Comparison of ENCODE assay signal across 8 cellular contexts in genomic region chr9:178136-178825, GRCh38. TPM values are rescaled to one million over a fixed set of nuclear protein-coding genes. Genes with fewer than 3 reads are reported as not detected.
DNase-seq lines count a peak whose midpoint lies in the region; ATAC-seq, FAIRE-seq and TF ChIP-seq lines count a peak whose summit lies in the region.
"Not testable (repeated sequence)": the region's sequence is repeated elsewhere in the genome, so short reads cannot be mapped to it uniquely, and the experiment has no call there.

No MANE protein-coding gene starts in this region.

- not testable (repeated sequence) for TF ChIP-seq CTCF in 22Rv1 (IDR thresholded peaks at IDR 0.05); GM12864 (IDR thresholded peaks at IDR 0.05; ENCODE audit: low read depth, low read length, missing control alignments); OCI-LY3 (IDR thresholded peaks at IDR 0.05; ENCODE audit: low read depth, low read length); astrocyte of the cerebellum (IDR thresholded peaks at IDR 0.05; ENCODE audit: low read depth, low read length, missing control alignments); HepG2 (CRISPR knock-in tag; IDR thresholded peaks at IDR 0.05); gastrocnemius medialis (IDR thresholded peaks at IDR 0.05 in 4 of 5, conservative IDR thresholded peaks at IDR 0.05 in 1 of 5)

- TF ChIP-seq EP300 in HepG2 (IDR thresholded peaks at IDR 0.05; ENCODE audit: low read depth in 2 of 2, low read length in 2 of 2); HepG2 (CRISPR knock-in tag; IDR thresholded peaks at IDR 0.05; ENCODE audit: borderline replicate concordance): not testable (repeated sequence)

- FAIRE-seq in HepG2 (lab: Jason Lieb, UNC), result not testable (repeated sequence)

- not testable (repeated sequence) for TF ChIP-seq POLR2A in HepG2 (IDR thresholded peaks at IDR 0.05; ENCODE audit: insufficient read depth in 1 of 2, low read depth in 2 of 2, low read length in 2 of 2); gastrocnemius medialis (IDR thresholded peaks at IDR 0.05)

- TF ChIP-seq RAD21 in HepG2 (CRISPR knock-in tag; IDR thresholded peaks at IDR 0.05), result not testable (repeated sequence)

- not testable (repeated sequence) for H3K79me2 ChIP-seq in OCI-LY3 (ENCODE audit: low read length); HepG2 (ENCODE audit: insufficient read depth, low read length)

- H3K4me2 ChIP-seq in OCI-LY3 (ENCODE audit: low read length) (peak overlapping the region; percentile 56), HepG2 (ENCODE audit: low read depth, low read length) (peak overlapping the region; percentile 51; the same call in 1 of the 2 replicates)

- H3K4me3 ChIP-seq in GM12864 (ENCODE audit: low read depth, low read length), result peak overlapping the region; percentile 45
- H3K4me3 ChIP-seq in OCI-LY3 (ENCODE audit: low read length), result peak overlapping the region; percentile 68
- H3K4me3 ChIP-seq in astrocyte of the cerebellum (ENCODE audit: low read depth, low read length), result peak overlapping the region; percentile 35
- H3K4me3 ChIP-seq in esophagus (ENCODE audit: low read depth in 1 of 2, low read length in 2 of 2), result peak overlapping the region in 1 of 2 donors; percentile 31
- peak overlapping the region; percentile 37 to 67 (median 65); a peak in 5 of 6 replicates for H3K4me3 ChIP-seq in HepG2 (replicated peaks in 1 of 3; ENCODE audit: insufficient read depth in 1 of 3, low read depth in 2 of 3, low read length in 3 of 3)
- peak overlapping the region in 3 of 4 donors; percentile 35 to 61 (median 53) for H3K4me3 ChIP-seq in gastrocnemius medialis

- H3K27me3 ChIP-seq in OCI-LY3 (ENCODE audit: low read depth, low read length); esophagus (ENCODE audit: control insufficient read depth in 1 of 2, insufficient read depth in 2 of 2, low read length in 2 of 2); HepG2 (ENCODE audit: control insufficient read depth in 1 of 2, insufficient read depth in 2 of 2, low read length in 2 of 2); gastrocnemius medialis: not testable (repeated sequence)

- H3K9me3 ChIP-seq in OCI-LY3 (ENCODE audit: insufficient read depth, low read length); esophagus (ENCODE audit: control insufficient read depth in 2 of 2, insufficient read depth in 1 of 2, low read depth in 1 of 2, low read length in 1 of 2); HepG2 (ENCODE audit: low read length); gastrocnemius medialis: not testable (repeated sequence)

- not testable (repeated sequence) for H3K36me3 ChIP-seq in OCI-LY3 (replicated peaks; ENCODE audit: low read depth, low read length); esophagus (ENCODE audit: control insufficient read depth in 2 of 2, insufficient read depth in 2 of 2, low read length in 1 of 2); HepG2 (replicated peaks in 1 of 2; ENCODE audit: control insufficient read depth in 1 of 2, insufficient read depth in 2 of 2, low read length in 2 of 2); gastrocnemius medialis

- intact Hi-C loops in HepG2 (cut with micrococcal nuclease; ENCODE audit: unreplicated experiment), result loop anchor here (5.0 kb wide), 2 partner anchors 39 to 129 kb away; no protein-coding TSS in a partner anchor
- intact Hi-C loops in gastrocnemius medialis (cut with DNase I; ENCODE audit: low total_unique reads), result not testable (repeated sequence)

- not testable (repeated sequence) for H3K4me1 ChIP-seq in OCI-LY3 (ENCODE audit: low read length); esophagus (ENCODE audit: control insufficient read depth in 2 of 2, insufficient read depth in 2 of 2, low read length in 1 of 2); HepG2 (ENCODE audit: insufficient read depth, low read length); gastrocnemius medialis

- ATAC-seq in HepG2, gastrocnemius medialis: not testable (repeated sequence)

- not testable (repeated sequence) for DNase-seq in GM12864 (ENCODE audit: low read depth); astrocyte of the cerebellum (ENCODE audit: low read depth); HepG2 (ENCODE audit: low spot score)
- DNase-seq in activated CD4-positive, alpha-beta T cell treated with anti-CD3 and anti-CD28 coated beads for 48 hours, result peak; percentile 9
- peak; percentile 2 to 13 for DNase-seq in gastrocnemius medialis

- not testable (repeated sequence) for H2AFZ ChIP-seq in OCI-LY3 (ENCODE audit: low read depth, low read length); HepG2 (ENCODE audit: low read length)

- peak overlapping the region; percentile 58 for H3K27ac ChIP-seq in 22Rv1
- H3K27ac ChIP-seq in OCI-LY3 (ENCODE audit: low read length), result not testable (repeated sequence)
- peak overlapping the region; percentile 31 to 55 for H3K27ac ChIP-seq in esophagus (ENCODE audit: low read depth in 2 of 2, low read length in 1 of 2)
- H3K27ac ChIP-seq in HepG2 (ENCODE audit: extremely low read length, insufficient read depth, low read length), result peak overlapping the region; percentile 40
- peak overlapping the region; percentile 60 to 86 (median 68) for H3K27ac ChIP-seq in gastrocnemius medialis

- POLR2A ChIA-PET in HepG2 (lab: Yijun Ruan, JAX), result not testable (repeated sequence)

- WGBS in esophagus, 2 donors, result 3 to 4% methylated on average over 15 to 18 of the region's 23 CpGs
- 2% methylated on average over 17 of the region's 23 CpGs for WGBS in HepG2 (ENCODE audit: low lambda C conversion rate)

- CTCF ChIA-PET in HepG2 (lab: Yijun Ruan, JAX; ENCODE audit: low intra/inter-chr PET ratio, low total read pairs), result not testable (repeated sequence)

- H3K9ac ChIP-seq in OCI-LY3 (ENCODE audit: low read length), result not testable (repeated sequence)
- H3K9ac ChIP-seq in HepG2 (ENCODE audit: insufficient read depth, low read depth, low read length), result peak overlapping the region; percentile 56

- BruUV-seq in HepG2 (replicated peaks; lab: Mats Ljungman, UMichigan), result TSS peak; percentile 75

- in situ Hi-C loops in astrocyte of the cerebellum (cut with HindIII; ENCODE audit: low sequenced_read_pairs); HepG2 (cut with HindIII; ENCODE audit: extremely low pct_ligation_motif_present, low pct_unique_long_range_greater_than_20kb); gastrocnemius medialis (cut with MboI; ENCODE audit: low sequenced_read_pairs in 4 of 4): not testable (repeated sequence)

- H4K20me1 ChIP-seq in OCI-LY3 (ENCODE audit: insufficient read depth, low read length); HepG2 (ENCODE audit: insufficient read depth, low read length): not testable (repeated sequence)

RNA-seq across cellular contexts. Expression of gene ZNG1A, which starts 0.6 kb away (rescaled TPM):
- polyA plus RNA-seq in esophagus (10 to 100 TPM; 24.7 to 33.6 TPM), HepG2 (2011; rRNA removed) (22.4 and 28.6 TPM in 2 replicates)
- total RNA-seq in HepG2 (2016; rRNA removed; fragmentation: Illumina TruSeq; extraction: Trizol) (90.6 and 122 TPM in 2 replicates), gastrocnemius medialis (10 to 100 TPM in 3 of 4 donors, 1 to 10 TPM in 1; 8.6 to 28.2 (median 20.8) TPM)
- total RNA-seq in HepG2 (2016; cell fraction: cytosol; rRNA removed; fragmentation: Illumina TruSeq; extraction: Trizol; ENCODE audit: low read depth), result 27.0 and 36.0 TPM in 2 replicates
- 90.8 and 120 TPM in 2 replicates for total RNA-seq in HepG2 (2016; cell fraction: insoluble cytoplasmic fraction; rRNA removed; fragmentation: Illumina TruSeq; extraction: Trizol)
- 77.9 and 92.9 TPM in 2 replicates for total RNA-seq in HepG2 (2016; cell fraction: membrane; rRNA removed; fragmentation: Illumina TruSeq; extraction: Trizol)
- 78.5 and 81.3 TPM in 2 replicates for total RNA-seq in HepG2 (2016; cell fraction: nucleus; rRNA removed; fragmentation: Illumina TruSeq; extraction: Trizol)
- 11.2 and 17.0 TPM in 2 replicates for polyA plus RNA-seq in HepG2 (2011; cell fraction: cytosol; rRNA removed)
- polyA plus RNA-seq in HepG2 (2011; cell fraction: nucleus; rRNA removed), result 16.5 and 19.3 TPM in 2 replicates
- polyA plus RNA-seq in HepG2 (2012), result 28.2 and 43.4 TPM in 2 replicates
- polyA plus RNA-seq in HepG2 (2016; cell fraction: cytosol; fragmentation: Illumina TruSeq; extraction: Trizol; ENCODE audit: low read depth), result 30.6 and 33.6 TPM in 2 replicates
- 100 and 111 TPM in 2 replicates for polyA plus RNA-seq in HepG2 (2016; cell fraction: insoluble cytoplasmic fraction; fragmentation: Illumina TruSeq; extraction: Trizol; ENCODE audit: low read depth)
- 73.4 and 76.0 TPM in 2 replicates for polyA plus RNA-seq in HepG2 (2016; cell fraction: membrane; fragmentation: Illumina TruSeq; extraction: Trizol; ENCODE audit: low read depth)
- polyA plus RNA-seq in HepG2 (2016; cell fraction: nucleus; fragmentation: Illumina TruSeq; extraction: Trizol; ENCODE audit: insufficient read depth, low read depth), result 78.6 and 87.0 TPM in 2 replicates
- polyA minus RNA-seq in HepG2 (2011; rRNA and poly(A)+ RNA removed; ENCODE audit: low replicate concordance), result 12.0 and 15.6 TPM in 2 replicates
- polyA minus RNA-seq in HepG2 (2011; cell fraction: cytosol; rRNA and poly(A)+ RNA removed), result 13.1 and 13.3 TPM in 2 replicates
- 106 and 122 TPM in 2 replicates for polyA minus RNA-seq in HepG2 (2011; cell fraction: nucleus; rRNA and poly(A)+ RNA removed)

RNA-seq across cellular contexts. Expression of gene DOCK8, which starts 36.4 kb away (rescaled TPM):
- 1 to 10 TPM; 3.6 to 5.1 TPM for polyA plus RNA-seq in esophagus
- 0.38 and 0.63 TPM in 2 replicates for total RNA-seq in HepG2 (2016; rRNA removed; fragmentation: Illumina TruSeq; extraction: Trizol)
- total RNA-seq in HepG2 (2016; cell fraction: cytosol; rRNA removed; fragmentation: Illumina TruSeq; extraction: Trizol; ENCODE audit: low read depth), result 0.09 and 0.10 TPM in 2 replicates
- total RNA-seq in HepG2 (2016; cell fraction: insoluble cytoplasmic fraction; rRNA removed; fragmentation: Illumina TruSeq; extraction: Trizol), result 0.28 and 0.32 TPM in 2 replicates
- 0.12 and 0.31 TPM in 2 replicates for total RNA-seq in HepG2 (2016; cell fraction: membrane; rRNA removed; fragmentation: Illumina TruSeq; extraction: Trizol)
- total RNA-seq in HepG2 (2016; cell fraction: nucleus; rRNA removed; fragmentation: Illumina TruSeq; extraction: Trizol), result 0.47 and 0.62 TPM in 2 replicates
- 0.27 and 0.28 TPM in 2 replicates for polyA plus RNA-seq in HepG2 (2011; rRNA removed)
- polyA plus RNA-seq in HepG2 (2011; cell fraction: cytosol; rRNA removed), result 0.08 and 0.10 TPM in 2 replicates
- 0.19 and 0.36 TPM in 2 replicates for polyA plus RNA-seq in HepG2 (2011; cell fraction: nucleus; rRNA removed)
- 0.21 and 0.24 TPM in 2 replicates for polyA plus RNA-seq in HepG2 (2012)
- not detected in 2 replicates for polyA plus RNA-seq in HepG2 (2016; cell fraction: cytosol; fragmentation: Illumina TruSeq; extraction: Trizol; ENCODE audit: low read depth)
- 0.28 and 0.69 TPM in 2 replicates for polyA plus RNA-seq in HepG2 (2016; cell fraction: insoluble cytoplasmic fraction; fragmentation: Illumina TruSeq; extraction: Trizol; ENCODE audit: low read depth)
- 0.28 and 0.60 TPM in 2 replicates for polyA plus RNA-seq in HepG2 (2016; cell fraction: membrane; fragmentation: Illumina TruSeq; extraction: Trizol; ENCODE audit: low read depth)
- 0.29 and 0.53 TPM in 2 replicates for polyA plus RNA-seq in HepG2 (2016; cell fraction: nucleus; fragmentation: Illumina TruSeq; extraction: Trizol; ENCODE audit: insufficient read depth, low read depth)
- polyA minus RNA-seq in HepG2 (2011; rRNA and poly(A)+ RNA removed; ENCODE audit: low replicate concordance), result 0.30 and 0.46 TPM in 2 replicates
- polyA minus RNA-seq in HepG2 (2011; cell fraction: cytosol; rRNA and poly(A)+ RNA removed), result 0.26 and 1.2 TPM in 2 replicates
- 0.87 and 0.90 TPM in 2 replicates for polyA minus RNA-seq in HepG2 (2011; cell fraction: nucleus; rRNA and poly(A)+ RNA removed)
- total RNA-seq in gastrocnemius medialis, result 1 to 10 TPM in 3 of 4 donors, under 1 TPM in 1; 0.80 to 2.8 (median 2.0) TPM
